1 cellular context compared by ENCODE assay signal in genomic region chr12:51972424-51972812, GRCh38.
TF ChIP-seq lines count a peak whose summit lies in the region.

No MANE protein-coding gene starts in this region.

TF ChIP-seq in K562, 482 proteins besides CTCF, POLR2A, EP300 and RAD21:
- TF ChIP-seq CSDE1 (IDR thresholded peaks at IDR 0.05) (0 out of 4 replicates have a peak, but pooled peaks of 1 of the 2 experiments have one; percentile 7), CEBPG (CRISPR knock-in tag; IDR thresholded peaks at IDR 0.05) (no peak), CEBPG (tag; conservative IDR thresholded peaks at IDR 0.05 in 1 of 2, IDR thresholded peaks at IDR 0.05 in 1 of 2) (peak in 1 of 2 experiments; percentile 34; a peak in 1 of 4 replicates), GMEB1 (CRISPR knock-in tag; IDR thresholded peaks at IDR 0.05) (no peak), ZNF175 (CRISPR knock-in tag; IDR thresholded peaks at IDR 0.05; ENCODE audit: low read depth) (0 out of 2 replicates have a peak, but pooled peaks have one; percentile 49), RERE (CRISPR knock-in tag; IDR thresholded peaks at IDR 0.05; ENCODE audit: borderline replicate concordance) (no peak), NR2C2 (CRISPR knock-in tag; IDR thresholded peaks at IDR 0.05) (no peak), NR2C2 (tag; IDR thresholded peaks at IDR 0.05) (0 out of 2 replicates have a peak, but pooled peaks have one; percentile 13), MGA (IDR thresholded peaks at IDR 0.05) (0 out of 2 replicates have a peak, but pooled peaks have one; percentile 5), SMARCA5 (IDR thresholded peaks at IDR 0.05) (0 out of 2 replicates have a peak, but pooled peaks have one; percentile 39), ZNF311 (CRISPR knock-in tag; IDR thresholded peaks at IDR 0.05) (0 out of 2 replicates have a peak, but pooled peaks have one; percentile 22), ZKSCAN8 (CRISPR knock-in tag; IDR thresholded peaks at IDR 0.05) (0 out of 2 replicates have a peak, but pooled peaks have one; percentile 1), MXI1 (IDR thresholded peaks at IDR 0.05; ENCODE audit: low read depth, low read length) (no peak), ESRRA (IDR thresholded peaks at IDR 0.05; ENCODE audit: borderline replicate concordance, low read depth) (peak; percentile 99), RBM25 (IDR thresholded peaks at IDR 0.05; ENCODE audit: low read depth, low read length, severe bottlenecking) (peak; percentile 68), ZNF449 (CRISPR knock-in tag; IDR thresholded peaks at IDR 0.05) (0 out of 2 replicates have a peak, but pooled peaks have one; percentile 3), ADNP (tag; IDR thresholded peaks at IDR 0.05) (peak; percentile 90)
